In genomic region chr5:133599044-133599443, GRCh38 we compare ENCODE assay signal across 39 cellular contexts. TPM values are rescaled to one million over a fixed set of nuclear protein-coding genes. Genes with fewer than 3 reads are reported as not detected.
"Had no signal": no experiment of that assay in that cellular context is flagged by ENCODE, and none has a peak within 500 bp of the region (broad histone marks: within the 10 kb centered on the region; RNA-seq: fewer than 3 reads in every experiment).

No MANE protein-coding gene starts in this region.

- H3K4me3 Mint-ChIP-seq: activated B cell treated with CpG ODN at 0.5 μM for 24 hours; activated CD4-positive, alpha-beta memory T cell treated with anti-CD3 and anti-CD28 coated beads for 36 hours; activated CD4-positive, alpha-beta T cell treated with anti-CD3 and anti-CD28 coated beads, Interleukin-2, amount 10 ng/mL, durations not matched to agents 24 days and 14 days; activated CD8-positive, alpha-beta T cell treated with anti-CD3 and anti-CD28 coated beads for 36 hours; activated naive CD4-positive, alpha-beta T cell treated with anti-CD3 and anti-CD28 coated beads for 36 hours; activated naive CD8-positive, alpha-beta T cell treated with anti-CD3 and anti-CD28 coated beads for 36 hours; activated T-cell treated with anti-CD3 and anti-CD28 coated beads, Interleukin-2, amount 50 U/mL, for 4 hours; activated T-cell treated with anti-CD3 and anti-CD28 coated beads, Interleukin-2, amount 50 U/mL, for 72 hours; activated T-helper 1 cell treated with anti-CD3 and anti-CD28 coated beads, Interleukin-12 subunit alpha, Interleukin-12 subunit beta, Interleukin-2, Interleukin-4 antibody, amounts not matched to agents 30 ng/mL and 10 ng/mL and 1 ng/mL, durations not matched to agents 14 hours and 24 hours and 36 hours; activated T-helper 17 cell treated with anti-CD3 and anti-CD28 coated beads, Interleukin-2, amount 50 U/mL, for 72 hours; central memory CD8-positive, alpha-beta T cell; T-helper 1 cell treated with Interleukin-12 subunit alpha and Interleukin-12 subunit beta and Interleukin-4 antibody, amounts not matched to agents 30 μg/mL and 1 μg/mL, for 36 hours; T-helper 2 cell treated with Interferon-gamma antibody and Interleukin-4, amounts not matched to agents 5 μg/mL and 100 μg/mL, for 36 hours had no signal

- DNase-seq: activated B cell treated with CpG ODN at 0.5 μM for 24 hours; activated CD4-positive, alpha-beta memory T cell treated with anti-CD3 and anti-CD28 coated beads for 36 hours; activated CD4-positive, alpha-beta T cell treated with anti-CD3 and anti-CD28 coated beads for 4 hours; activated CD4-positive, alpha-beta T cell treated with anti-CD3 and anti-CD28 coated beads, Interleukin-2, amount 10 ng/mL, durations not matched to agents 24 days and 14 days; activated CD4-positive, alpha-beta T cell treated with anti-CD3 and anti-CD28 coated beads, Interleukin-2, amount 50 U/mL, for 1 hour; activated CD4-positive, alpha-beta T cell treated with anti-CD3 and anti-CD28 coated beads, Interleukin-2, amount 50 U/mL, for 4 hours; activated CD4-positive, CD25-positive, alpha-beta regulatory T cell treated with anti-CD3 and anti-CD28 coated beads, Interleukin-2, amount 50 U/mL, for 72 hours; activated CD8-positive, alpha-beta memory T cell treated with anti-CD3 and anti-CD28 coated beads, Interleukin-2, amount 50 U/mL, for 4 hours; activated CD8-positive, alpha-beta T cell treated with anti-CD3 and anti-CD28 coated beads for 36 hours; activated effector memory CD4-positive, alpha-beta T cell treated with anti-CD3 and anti-CD28 coated beads, Interleukin-2, amount 50 U/mL, for 16 hours; activated gamma-delta T cell treated with Interleukin-2 at 50 U/mL for 16 hours; activated naive CD4-positive, alpha-beta T cell; activated naive CD4-positive, alpha-beta T cell treated with anti-CD3 and anti-CD28 coated beads for 36 hours; activated naive CD4-positive, alpha-beta T cell treated with anti-CD3 and anti-CD28 coated beads, Interleukin-2, amount 50 U/mL, for 16 hours; activated naive CD8-positive, alpha-beta T cell treated with anti-CD3 and anti-CD28 coated beads for 36 hours; activated T-cell treated with anti-CD3 and anti-CD28 coated beads for 4 hours; activated T-cell treated with anti-CD3 and anti-CD28 coated beads, Interleukin-2, amount 50 U/mL, for 1 hour; activated T-cell treated with anti-CD3 and anti-CD28 coated beads, Interleukin-2, amount 50 U/mL, for 4 hours; activated T-cell treated with anti-CD3 and anti-CD28 coated beads, Interleukin-2, amount 50 U/mL, for 72 hours; adrenal gland; amniotic stem cell; aorta; body of pancreas; brain microvascular endothelial cell; caudate nucleus; cerebellar nuclear complex; T-helper 1 cell; T-helper 2 cell; T-helper 9 cell had no signal

- H3K36me3 ChIP-seq: adrenal gland, brain microvascular endothelial cell, breast epithelium, cardiac muscle cell had no signal

- H3K4me3 ChIP-seq: adrenal gland, body of pancreas, breast epithelium, cardiac muscle cell had no signal

- H3K27ac Mint-ChIP-seq: activated B cell treated with CpG ODN at 0.5 μM for 24 hours; activated CD4-positive, alpha-beta memory T cell treated with anti-CD3 and anti-CD28 coated beads for 36 hours; activated CD4-positive, alpha-beta T cell treated with anti-CD3 and anti-CD28 coated beads, Interleukin-2, amount 10 ng/mL, durations not matched to agents 24 days and 14 days; activated CD8-positive, alpha-beta T cell treated with anti-CD3 and anti-CD28 coated beads for 36 hours; activated naive CD4-positive, alpha-beta T cell treated with anti-CD3 and anti-CD28 coated beads for 36 hours; activated naive CD4-positive, alpha-beta T cell treated with anti-CD3 and anti-CD28 coated beads, Interleukin-2, amount 50 U/mL, for 72 hours; activated naive CD8-positive, alpha-beta T cell treated with anti-CD3 and anti-CD28 coated beads for 36 hours; activated T-cell treated with anti-CD3 and anti-CD28 coated beads, Interleukin-2, amount 50 U/mL, for 72 hours; activated T-helper 1 cell treated with anti-CD3 and anti-CD28 coated beads, Interleukin-12 subunit alpha, Interleukin-12 subunit beta, Interleukin-2, Interleukin-4 antibody, amounts not matched to agents 30 ng/mL and 10 ng/mL and 1 ng/mL, durations not matched to agents 14 hours and 24 hours and 36 hours; activated T-helper 17 cell treated with anti-CD3 and anti-CD28 coated beads, Interleukin-2, amount 50 U/mL, for 72 hours; T-helper 1 cell treated with Interleukin-12 subunit alpha and Interleukin-12 subunit beta and Interleukin-4 antibody, amounts not matched to agents 30 μg/mL and 1 μg/mL, for 36 hours; T-helper 2 cell treated with Interferon-gamma antibody and Interleukin-4, amounts not matched to agents 5 μg/mL and 100 μg/mL, for 36 hours had no signal

- H3K36me3 Mint-ChIP-seq: activated CD4-positive, alpha-beta memory T cell treated with anti-CD3 and anti-CD28 coated beads for 36 hours; activated naive CD4-positive, alpha-beta T cell treated with anti-CD3 and anti-CD28 coated beads, Interleukin-2, amount 50 U/mL, for 72 hours; activated naive CD8-positive, alpha-beta T cell treated with anti-CD3 and anti-CD28 coated beads for 36 hours had no signal

- H3K27ac ChIP-seq: adrenal gland, body of pancreas, brain microvascular endothelial cell, breast epithelium, cardiac muscle cell, VCaP had no signal

- H3K4me1 ChIP-seq: adrenal gland, body of pancreas, breast epithelium had no signal

- H3K27me3 ChIP-seq: adrenal gland, body of pancreas, brain microvascular endothelial cell, breast epithelium had no signal

- H3K4me1 Mint-ChIP-seq: activated B cell treated with CpG ODN at 0.5 μM for 24 hours; activated CD4-positive, alpha-beta T cell treated with anti-CD3 and anti-CD28 coated beads, Interleukin-2, amount 10 ng/mL, durations not matched to agents 24 days and 14 days; activated naive CD8-positive, alpha-beta T cell treated with anti-CD3 and anti-CD28 coated beads for 36 hours; activated T-helper 17 cell treated with anti-CD3 and anti-CD28 coated beads, Interleukin-2, amount 50 U/mL, for 72 hours; central memory CD8-positive, alpha-beta T cell had no signal

- H3K9me3 Mint-ChIP-seq: activated B cell treated with CpG ODN at 0.5 μM for 24 hours; activated CD4-positive, alpha-beta memory T cell treated with anti-CD3 and anti-CD28 coated beads for 36 hours; activated CD4-positive, alpha-beta T cell treated with anti-CD3 and anti-CD28 coated beads, Interleukin-2, amount 10 ng/mL, durations not matched to agents 24 days and 14 days; activated CD8-positive, alpha-beta T cell treated with anti-CD3 and anti-CD28 coated beads for 36 hours; activated naive CD4-positive, alpha-beta T cell treated with anti-CD3 and anti-CD28 coated beads for 36 hours; activated naive CD4-positive, alpha-beta T cell treated with anti-CD3 and anti-CD28 coated beads, Interleukin-2, amount 50 U/mL, for 72 hours; activated naive CD8-positive, alpha-beta T cell treated with anti-CD3 and anti-CD28 coated beads for 36 hours; activated T-cell treated with anti-CD3 and anti-CD28 coated beads, Interleukin-2, amount 50 U/mL, for 4 hours; activated T-cell treated with anti-CD3 and anti-CD28 coated beads, Interleukin-2, amount 50 U/mL, for 72 hours; activated T-helper 1 cell treated with anti-CD3 and anti-CD28 coated beads, Interleukin-12 subunit alpha, Interleukin-12 subunit beta, Interleukin-2, Interleukin-4 antibody, amounts not matched to agents 30 ng/mL and 10 ng/mL and 1 ng/mL, durations not matched to agents 14 hours and 24 hours and 36 hours; activated T-helper 17 cell treated with anti-CD3 and anti-CD28 coated beads, Interleukin-2, amount 50 U/mL, for 72 hours; central memory CD8-positive, alpha-beta T cell; T-helper 1 cell treated with Interleukin-12 subunit alpha and Interleukin-12 subunit beta and Interleukin-4 antibody, amounts not matched to agents 30 μg/mL and 1 μg/mL, for 36 hours; T-helper 2 cell treated with Interferon-gamma antibody and Interleukin-4, amounts not matched to agents 5 μg/mL and 100 μg/mL, for 36 hours had no signal

- H3K9me3 ChIP-seq: adrenal gland, body of pancreas, breast epithelium had no signal

- ATAC-seq: activated CD8-positive, alpha-beta T cell treated with anti-CD3 and anti-CD28 coated beads for 36 hours; activated naive CD4-positive, alpha-beta T cell treated with anti-CD3 and anti-CD28 coated beads, Interleukin-2, amount 50 U/mL, for 72 hours; activated T-cell treated with anti-CD3 and anti-CD28 coated beads, Interleukin-2, amount 50 U/mL, for 4 hours; activated T-cell treated with anti-CD3 and anti-CD28 coated beads, Interleukin-2, amount 50 U/mL, for 72 hours; activated T-helper 17 cell treated with anti-CD3 and anti-CD28 coated beads, Interleukin-2, amount 50 U/mL, for 72 hours; body of pancreas had no signal

RNA-seq across cellular contexts. Expression of gene FSTL4, which starts 13.3 kb away (rescaled TPM):
- total RNA-seq: activated CD8-positive, alpha-beta T cell treated with anti-CD3 and anti-CD28 coated beads for 36 hours; activated naive CD4-positive, alpha-beta T cell treated with anti-CD3 and anti-CD28 coated beads, Interleukin-2, amount 50 U/mL, for 72 hours; activated T-cell treated with anti-CD3 and anti-CD28 coated beads, Interleukin-2, amount 50 U/mL, for 72 hours; activated T-helper 1 cell treated with anti-CD3 and anti-CD28 coated beads, Interleukin-12 subunit alpha, Interleukin-12 subunit beta, Interleukin-2, Interleukin-4 antibody, amounts not matched to agents 30 ng/mL and 10 ng/mL and 1 ng/mL, durations not matched to agents 14 hours and 24 hours and 36 hours; astrocyte had no signal
- polyA plus RNA-seq: aorta, cardiac muscle cell had no signal
